Comparison of ENCODE assay signal across 6 cellular contexts in genomic region chr12:53762793-53763192, GRCh38. TPM values are rescaled to one million over a fixed set of nuclear protein-coding genes. Genes with fewer than 3 reads are reported as not detected.
"Had no signal": no experiment of that assay in that cellular context is flagged by ENCODE, and none has a peak within 500 bp of the region (broad histone marks: within the 10 kb centered on the region; RNA-seq: fewer than 3 reads in every experiment).

No MANE protein-coding gene starts in this region.

RNA-seq across cellular contexts. Expression of gene CISTR, which starts 11.0 kb away (rescaled TPM):
- total RNA-seq: HepG2, HT-29, HT1080, IMR-90, K562 had no signal
- polyA plus RNA-seq: HepG2, IgD-negative memory B cell, IMR-90, K562 had no signal
